In genomic region chr12:31845613-31846321, GRCh38 we compare ENCODE assay signal across 1 cellular context.
TF ChIP-seq lines count a peak whose summit lies in the region.

No MANE protein-coding gene starts in this region.

TF ChIP-seq in HepG2, 621 proteins besides CTCF, POLR2A, EP300 and RAD21 (continued from another document and continues in another):
- TF ChIP-seq MLXIP (CRISPR knock-in tag; IDR thresholded peaks at IDR 0.05; ENCODE audit: borderline replicate concordance) (no peak), ZFP82 (CRISPR knock-in tag; IDR thresholded peaks at IDR 0.05; ENCODE audit: borderline replicate concordance) (no peak), SNAPC5 (CRISPR knock-in tag; IDR thresholded peaks at IDR 0.05; ENCODE audit: borderline replicate concordance) (no peak), NAIF1 (CRISPR knock-in tag; IDR thresholded peaks at IDR 0.05; ENCODE audit: borderline replicate concordance) (no peak), MEF2D (CRISPR knock-in tag; IDR thresholded peaks at IDR 0.05) (peak; percentile 72; the same call in 1 of the 2 replicates), MAX (IDR thresholded peaks at IDR 0.05) (no peak), TRIM22 (IDR thresholded peaks at IDR 0.05) (no peak), HHEX (CRISPR knock-in tag; IDR thresholded peaks at IDR 0.05) (peak; percentile 69; the same call in 1 of the 2 replicates), DNMT1 (CRISPR knock-in tag; IDR thresholded peaks at IDR 0.05) (no peak), IRF9 (CRISPR knock-in tag; IDR thresholded peaks at IDR 0.05; ENCODE audit: borderline replicate concordance) (no peak), ZNF503 (CRISPR knock-in tag; IDR thresholded peaks at IDR 0.05) (peak; percentile 87), SNAPC2 (CRISPR knock-in tag; IDR thresholded peaks at IDR 0.05) (no peak), KDM5A (IDR thresholded peaks at IDR 0.05; ENCODE audit: borderline replicate concordance, low read length) (no peak), ATF7 (IDR thresholded peaks at IDR 0.05) (no peak), ATF7 (CRISPR knock-in tag; IDR thresholded peaks at IDR 0.05) (no peak), HDAC2 (CRISPR knock-in tag; IDR thresholded peaks at IDR 0.05) (peak; percentile 41; the same call in 1 of the 2 replicates), AKAP8 (CRISPR knock-in tag; IDR thresholded peaks at IDR 0.05) (no peak), ARHGAP35 (CRISPR knock-in tag; IDR thresholded peaks at IDR 0.05; ENCODE audit: borderline replicate concordance) (no peak), GATA4 (IDR thresholded peaks at IDR 0.05; ENCODE audit: borderline replicate concordance, low read depth) (peak; percentile 77; the same call in 1 of the 2 replicates), ZFP36 (IDR thresholded peaks at IDR 0.05; ENCODE audit: borderline replicate concordance, low read depth, low read length, partially characterized antibody) (no peak), PATZ1 (CRISPR knock-in tag; IDR thresholded peaks at IDR 0.05) (peak; percentile 56; the same call in 1 of the 2 replicates), NCOR1 (IDR thresholded peaks at IDR 0.05; ENCODE audit: borderline replicate concordance, low read length) (peak; percentile 58; the same call in 1 of the 2 replicates), PHF8 (CRISPR knock-in tag; IDR thresholded peaks at IDR 0.05) (no peak), CBX5 (CRISPR knock-in tag; IDR thresholded peaks at IDR 0.05; ENCODE audit: borderline replicate concordance) (no peak), MAZ (IDR thresholded peaks at IDR 0.05; ENCODE audit: borderline replicate concordance, low read depth, low read length) (no peak), MAZ (CRISPR knock-in tag; IDR thresholded peaks at IDR 0.05; ENCODE audit: low read depth) (no peak), MIER3 (CRISPR knock-in tag; IDR thresholded peaks at IDR 0.05; ENCODE audit: borderline replicate concordance) (no peak), ZNF136 (CRISPR knock-in tag; IDR thresholded peaks at IDR 0.05; ENCODE audit: low read depth) (no peak), SNAI1 (CRISPR knock-in tag; IDR thresholded peaks at IDR 0.05; ENCODE audit: borderline replicate concordance) (no peak), ZNF614 (CRISPR knock-in tag; IDR thresholded peaks at IDR 0.05; ENCODE audit: borderline replicate concordance) (no peak), ZNF547 (CRISPR knock-in tag; IDR thresholded peaks at IDR 0.05) (no peak), TARDBP (CRISPR knock-in tag; IDR thresholded peaks at IDR 0.05) (no peak), ZEB1 (IDR thresholded peaks at IDR 0.05; ENCODE audit: insufficient replicate concordance, low read depth) (no peak), ZNF333 (CRISPR knock-in tag; IDR thresholded peaks at IDR 0.05; ENCODE audit: borderline replicate concordance) (no peak), FOXP4 (CRISPR knock-in tag; IDR thresholded peaks at IDR 0.05) (peak; percentile 78), RFX5 (IDR thresholded peaks at IDR 0.05; ENCODE audit: low read depth, low read length) (no peak), ZNF121 (CRISPR knock-in tag; IDR thresholded peaks at IDR 0.05) (no peak), MIXL1 (CRISPR knock-in tag; IDR thresholded peaks at IDR 0.05) (peak; percentile 74), ZNF576 (CRISPR knock-in tag; IDR thresholded peaks at IDR 0.05) (no peak), ZNF709 (CRISPR knock-in tag; IDR thresholded peaks at IDR 0.05) (no peak), FOXO1 (CRISPR knock-in tag; IDR thresholded peaks at IDR 0.05) (peak; percentile 50; the same call in 1 of the 2 replicates), ZNF142 (CRISPR knock-in tag; IDR thresholded peaks at IDR 0.05) (no peak), KAT8 (CRISPR knock-in tag; IDR thresholded peaks at IDR 0.05) (0 out of 2 replicates have a peak, but pooled peaks have one; percentile 48), ZNF513 (CRISPR knock-in tag; conservative IDR thresholded peaks at IDR 0.05) (no peak), ADNP (CRISPR knock-in tag; IDR thresholded peaks at IDR 0.05) (no peak), RARG (CRISPR knock-in tag; IDR thresholded peaks at IDR 0.05; ENCODE audit: low read depth) (no peak), ZNF143 (CRISPR knock-in tag; IDR thresholded peaks at IDR 0.05) (no peak)
